In genomic region chr14:79325071-79325470, GRCh38 we compare ENCODE assay signal across 1 cellular context.
TF ChIP-seq lines count a peak whose summit lies in the region.

No MANE protein-coding gene starts in this region.

TF ChIP-seq in SK-N-SH treated with all-trans-retinoic acid at 6 μM for 48 hours, 23 proteins besides CTCF, POLR2A, EP300 and RAD21 (continued from another document):
- no peak for TF ChIP-seq PATZ1 (CRISPR knock-in tag; IDR thresholded peaks at IDR 0.05; ENCODE audit: borderline replicate concordance)
TF ChIP-seq in SK-N-SH treated with all-trans-retinoic acid at 6 μM for 48 hours: peak in this region for 0.
